Comparison of ENCODE assay signal across 10 cellular contexts in genomic region chr2:227632827-227633226, GRCh38. TPM values are rescaled to one million over a fixed set of nuclear protein-coding genes. Genes with fewer than 3 reads are reported as not detected.
"Had no signal": no experiment of that assay in that cellular context is flagged by ENCODE, and none has a peak within 500 bp of the region (broad histone marks: within the 10 kb centered on the region; RNA-seq: fewer than 3 reads in every experiment).

No MANE protein-coding gene starts in this region.

- ATAC-seq: GM23338, HepG2 had no signal

- H3K4me1 Mint-ChIP-seq: GM23338, H9 had no signal

- FAIRE-seq: H1, H54, HepG2 had no signal

- H3K4me3 ChIP-seq: GM23338 had no signal

- H3K4me3 Mint-ChIP-seq: GM23338, H9, IgD-negative memory B cell had no signal

- DNase-seq: H9, HCEC 1CT, KBM-7 had no signal

- H3K9me3 Mint-ChIP-seq: GM23338, H9, IgD-negative memory B cell had no signal

- H3K4me2 ChIP-seq: GM23338 had no signal

- H2AFZ ChIP-seq: GM23338 had no signal

- H3K27ac ChIP-seq: HL-60 had no signal

- H3K36me3 Mint-ChIP-seq: IgD-negative memory B cell had no signal

- H3K27ac Mint-ChIP-seq: GM23338, H9, IgD-negative memory B cell had no signal

RNA-seq across cellular contexts. Expression of gene SCYGR4, which starts 15.5 kb away (rescaled TPM):
- total RNA-seq: GM23338, H1, H9, HepG2, HT1080 had no signal
- polyA plus RNA-seq: GM23338, H1, HepG2, IgD-negative memory B cell had no signal

RNA-seq across cellular contexts. Expression of gene SCYGR3, which starts 18.2 kb away (rescaled TPM):
- total RNA-seq: GM23338, H1, H9, HepG2, HT1080 had no signal
- polyA plus RNA-seq: GM23338, H1, HepG2, IgD-negative memory B cell had no signal

RNA-seq across cellular contexts. Expression of gene SCYGR5, which starts 33.8 kb away (rescaled TPM):
- total RNA-seq: GM23338, H1, H9, HepG2, HT1080 had no signal
- polyA plus RNA-seq: GM23338, H1, HepG2, IgD-negative memory B cell had no signal

RNA-seq across cellular contexts. Expression of gene SCYGR2, which starts 34.1 kb away (rescaled TPM):
- total RNA-seq: GM23338, H1, H9, HepG2, HT1080 had no signal
- polyA plus RNA-seq: GM23338, H1, HepG2, IgD-negative memory B cell had no signal
